Comparison of ENCODE assay signal across 2 cellular contexts in the genomic region with DNA sequence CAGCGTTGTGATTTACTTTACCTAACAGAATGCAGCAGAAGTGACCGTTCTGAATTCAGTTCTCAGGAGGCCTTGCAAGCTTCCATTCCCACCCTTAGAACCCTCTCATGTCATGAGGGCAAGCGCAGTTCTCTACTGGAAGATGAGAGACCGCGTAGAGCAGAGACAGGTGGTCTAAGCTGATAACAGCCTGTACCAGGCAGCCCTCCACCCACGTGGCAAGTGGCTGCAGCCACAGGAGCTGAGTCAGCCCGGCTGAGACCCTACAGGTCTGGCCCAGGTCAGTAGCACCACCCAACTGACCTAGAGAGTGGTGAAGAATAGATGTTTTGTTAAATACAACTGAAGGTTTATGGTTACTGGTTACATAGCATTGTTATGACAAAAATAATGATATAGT. TPM values are rescaled to one million over a fixed set of nuclear protein-coding genes. Genes with fewer than 3 reads are reported as not detected.
"Had no signal": no experiment of that assay in that cellular context is flagged by ENCODE, and none has a peak within 500 bp of the region (broad histone marks: within the 10 kb centered on the region; RNA-seq: fewer than 3 reads in every experiment).

No MANE protein-coding gene starts in this region.

RNA-seq across cellular contexts. Expression of gene SHISA2, which starts 14.7 kb away (rescaled TPM):
- total RNA-seq: activated B cell treated with CpG ODN at 0.5 μM for 24 hours, ascending aorta had no signal
